16 cellular contexts compared by ENCODE assay signal in genomic region chr22:27534720-27535125, GRCh38.
DNase-seq lines count a peak whose midpoint lies in the region; ATAC-seq, FAIRE-seq and TF ChIP-seq lines count a peak whose summit lies in the region.
"Had no signal": no experiment of that assay in that cellular context is flagged by ENCODE, and none has a peak within 500 bp of the region (broad histone marks: within the 10 kb centered on the region; RNA-seq: fewer than 3 reads in every experiment).

No MANE protein-coding gene starts in this region.

- 69 to 78% (median 71%) methylated on average over 7 of the region's 7 CpGs for whole genome bisulfite sequencing in spleen, 5 donors

- DNase-seq in ELR (ENCODE audit: low read depth) (peak; percentile 52), RCC 7860 (ENCODE audit: low spot score) (peak; percentile 55), foreskin fibroblast (peak; percentile 52 to 59), spleen (peak; percentile 11), DMS79 treated with DMSO at 0.1 percent for 48 hours (lab: John Stamatoyannopoulos, UW) (no peak), osteocyte (ENCODE audit: extremely low spot score, unreplicated experiment) (no peak)
- DNase-seq: activated CD8-positive, alpha-beta T cell treated with anti-CD3 and anti-CD28 coated beads, Interleukin-2, amount 10 ng/mL, durations not matched to agents 7 days and 5 days; CD8-positive, alpha-beta memory T cell; GF-D8; NCI-H345; OCI-M1; SK-N-SH; testis had no signal

- FAIRE-seq in RCC 7860 (lab: Jason Lieb, UNC) = no peak

- no peak overlapping the region for H3K27ac Mint-ChIP-seq in osteocyte (ENCODE audit: unreplicated experiment)
- H3K27ac Mint-ChIP-seq: activated CD8-positive, alpha-beta T cell treated with anti-CD3 and anti-CD28 coated beads, Interleukin-2, amount 10 ng/mL, durations not matched to agents 7 days and 5 days; CD8-positive, alpha-beta memory T cell; IgD-negative memory B cell had no signal

- H3K36me3 Mint-ChIP-seq in osteocyte (ENCODE audit: unreplicated experiment) = no peaks in the 10 kb centered on the region
- H3K36me3 Mint-ChIP-seq: CD8-positive, alpha-beta memory T cell; IgD-negative memory B cell had no signal

- no peak overlapping the region for H3K4me3 Mint-ChIP-seq in osteocyte (ENCODE audit: unreplicated experiment)
- H3K4me3 Mint-ChIP-seq: activated CD8-positive, alpha-beta T cell treated with anti-CD3 and anti-CD28 coated beads, Interleukin-2, amount 10 ng/mL, durations not matched to agents 7 days and 5 days; CD8-positive, alpha-beta memory T cell; IgD-negative memory B cell had no signal

- H3K27me3 ChIP-seq in spleen (replicated peaks in 1 of 7) = peaks cover 0 to 47% (median 0%) of the 10 kb centered on the region in 7 donors
- H3K27me3 ChIP-seq: testis had no signal

- no peaks in the 10 kb centered on the region for H3K27me3 Mint-ChIP-seq in osteocyte (ENCODE audit: unreplicated experiment)
- H3K27me3 Mint-ChIP-seq: IgD-negative memory B cell had no signal

- ATAC-seq in GM19452 (IDR thresholded peaks at IDR 0.05; ENCODE audit: unreplicated experiment) = no peak
- ATAC-seq: activated CD8-positive, alpha-beta T cell treated with anti-CD3 and anti-CD28 coated beads, Interleukin-2, amount 10 ng/mL, durations not matched to agents 7 days and 5 days had no signal

- no peak overlapping the region for H3K27ac ChIP-seq in spleen
- H3K27ac ChIP-seq: testis, VCaP had no signal

- no peaks in the 10 kb centered on the region for H3K4me1 ChIP-seq in spleen
- H3K4me1 ChIP-seq: testis had no signal

- H3K4me3 ChIP-seq in foreskin fibroblast (ENCODE audit: low read depth in 1 of 2, low read length in 2 of 2) (no peak overlapping the region), spleen (no peak overlapping the region)
- H3K4me3 ChIP-seq: testis had no signal

- peaks cover 0 to 13% (median 0%) of the 10 kb centered on the region in 8 donors for H3K9me3 ChIP-seq in spleen
- H3K9me3 ChIP-seq: SK-N-SH, testis had no signal

- intact Hi-C loops in spleen (cut with DNase I; ENCODE audit: low total_unique reads) = no loop called here

- no peaks in the 10 kb centered on the region for H3K9me3 Mint-ChIP-seq in osteocyte (ENCODE audit: unreplicated experiment)

- H3K4me1 Mint-ChIP-seq in osteocyte (ENCODE audit: unreplicated experiment) = peaks cover 28% of the 10 kb centered on the region
- H3K4me1 Mint-ChIP-seq: CD8-positive, alpha-beta memory T cell had no signal

- TF ChIP-seq CTCF in foreskin fibroblast (IDR thresholded peaks at IDR 0.05; ENCODE audit: low read depth, low read length) (no peak), spleen (IDR thresholded peaks at IDR 0.05 in 8 of 11, conservative IDR thresholded peaks at IDR 0.05 in 3 of 11) (no peak), osteocyte (IDR thresholded peaks at IDR 0.05) (no peak)

- no peak for TF ChIP-seq POLR2A in spleen (IDR thresholded peaks at IDR 0.05)

- H3K36me3 ChIP-seq in spleen = no peaks in the 10 kb centered on the region

Comparison
In these comparisons a context has a peak if more than half of its experiments do, and no peak if none do; other contexts are left out.
1. DNase-seq: peak in ELR (single experiment), RCC 7860 (single experiment), foreskin fibroblast (2 of 2) and spleen (single experiment); none in DMS79 treated with DMSO at 0.1 percent for 48 hours (single experiment) and osteocyte (single experiment).